ENCODE assay signal across 17 cellular contexts in the genomic region with DNA sequence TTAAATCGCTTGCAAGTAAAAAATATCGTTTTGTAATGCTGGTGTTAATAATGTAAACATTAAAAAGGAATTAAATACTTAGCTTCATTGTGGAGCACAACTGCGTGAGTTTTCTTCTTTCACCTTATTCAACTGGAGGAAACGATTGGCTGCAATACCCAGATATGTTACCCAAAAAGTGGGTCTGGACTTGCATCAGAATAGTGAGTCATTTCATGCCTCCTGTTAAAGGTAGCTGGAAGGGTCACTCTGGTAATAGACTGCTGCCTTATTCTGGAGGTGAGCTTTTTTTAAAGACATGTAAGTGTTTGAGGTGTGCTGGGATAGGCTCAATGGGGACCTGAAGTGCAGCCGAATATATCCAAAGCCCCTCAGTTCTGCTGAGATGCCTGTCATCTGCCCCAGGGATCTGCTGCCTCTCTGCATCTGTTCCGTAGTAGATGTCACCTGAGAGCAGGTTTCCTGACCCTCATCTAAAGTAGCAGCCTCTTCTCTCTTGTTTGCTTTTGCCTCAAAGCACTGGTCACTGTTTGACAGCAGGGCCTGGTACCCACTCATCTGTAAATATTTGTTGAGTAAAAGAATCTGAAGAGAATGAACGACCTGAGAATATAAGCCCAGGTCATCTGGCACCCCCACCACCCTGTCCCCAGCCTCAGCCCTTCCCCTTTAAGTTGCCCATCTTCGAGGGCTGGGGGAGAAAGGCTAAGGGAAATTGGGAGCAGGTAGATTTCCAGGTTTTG. TPM values are rescaled to one million over a fixed set of nuclear protein-coding genes. Genes with fewer than 3 reads are reported as not detected.
DNase-seq lines count a peak whose midpoint lies in the region; ATAC-seq and TF ChIP-seq lines count a peak whose summit lies in the region.
"Had no signal": no experiment of that assay in that cellular context is flagged by ENCODE, and none has a peak within 500 bp of the region (broad histone marks: within the 10 kb centered on the region; RNA-seq: fewer than 3 reads in every experiment).

No MANE protein-coding gene starts in this region.

- H3K36me3 Mint-ChIP-seq in CD4-positive, alpha-beta memory T cell: no peaks in the 10 kb centered on the region
- H3K36me3 Mint-ChIP-seq: activated naive CD8-positive, alpha-beta T cell; immature natural killer cell had no signal

- BruUV-seq in PC-3 (replicated peaks; lab: Mats Ljungman, UMichigan): no TSS peak

- H3K4me1 Mint-ChIP-seq in CD4-positive, alpha-beta memory T cell: peaks cover under 1 to 1% (median under 1%) of the 10 kb centered on the region in 4 donors

- H3K9me3 Mint-ChIP-seq in CD4-positive, alpha-beta memory T cell: no peaks in the 10 kb centered on the region
- H3K9me3 Mint-ChIP-seq: immature natural killer cell had no signal

- no peaks in the 10 kb centered on the region for H3F3A ChIP-seq in PC-3 (ENCODE audit: low read length, unreplicated experiment)

- H3K4me3 ChIP-seq in PC-3 (ENCODE audit: low read length) (no peak overlapping the region), gastrocnemius medialis (no peak overlapping the region)
- H3K4me3 ChIP-seq in CD4-positive, alpha-beta memory T cell (ENCODE audit: low read length in 2 of 2): no peak overlapping the region

- H3K4me2 ChIP-seq in PC-3 (ENCODE audit: low read length): no peak overlapping the region

- in situ Hi-C loops in gastrocnemius medialis (cut with MboI; ENCODE audit: low sequenced_read_pairs in 4 of 4): loop anchor here in 1 of 4 donors (5.0 kb wide), 1 partner anchor 45 kb away; no protein-coding TSS in a partner anchor

- H3K9me2 ChIP-seq in PC-3 (replicated peaks; ENCODE audit: low read length): no peaks in the 10 kb centered on the region

- no peaks in the 10 kb centered on the region for H3K79me2 ChIP-seq in PC-3 (ENCODE audit: low read length)

- H3K4me3 Mint-ChIP-seq in CD4-positive, alpha-beta memory T cell: no peak overlapping the region
- H3K4me3 Mint-ChIP-seq: activated naive CD8-positive, alpha-beta T cell; IgD-negative memory B cell; immature natural killer cell had no signal

- peak overlapping the region in 1 of 7 donors; percentile 4 for H3K27ac Mint-ChIP-seq in CD4-positive, alpha-beta memory T cell
- H3K27ac Mint-ChIP-seq: activated naive CD8-positive, alpha-beta T cell; IgD-negative memory B cell; immature natural killer cell had no signal

- no peaks in the 10 kb centered on the region for H3K27me3 ChIP-seq in PC-3 (ENCODE audit: low read length)
- no peaks in the 10 kb centered on the region for H3K27me3 ChIP-seq in foreskin keratinocyte
- no peaks in the 10 kb centered on the region for H3K27me3 ChIP-seq in gastrocnemius medialis
- peaks cover 4% of the 10 kb centered on the region for H3K27me3 ChIP-seq in CD4-positive, alpha-beta memory T cell (ENCODE audit: insufficient read depth, low read length)

- TF ChIP-seq POLR2A in gastrocnemius medialis (IDR thresholded peaks at IDR 0.05): no peak

- POLR2A ChIA-PET in PC-3 (lab: Charles Lee; ENCODE audit: unreplicated experiment): interaction anchor here (0.5 to 0.6 kb wide), 2 partner anchors 43 to 151 kb away, joined by 3 to 7 read pairs; no protein-coding TSS in a partner anchor
- POLR2A ChIA-PET in CD4-positive, alpha-beta memory T cell (lab: Charles Lee; ENCODE audit: partially characterized antibody): no interaction called here

- H3K4me1 ChIP-seq in PC-3 (ENCODE audit: insufficient read depth, low read length): peaks cover 27% of the 10 kb centered on the region
- peaks cover 19% of the 10 kb centered on the region for H3K4me1 ChIP-seq in foreskin keratinocyte
- H3K4me1 ChIP-seq in gastrocnemius medialis: peaks cover 8 to 9% of the 10 kb centered on the region in 2 donors
- peaks cover under 1% of the 10 kb centered on the region for H3K4me1 ChIP-seq in CD4-positive, alpha-beta memory T cell (ENCODE audit: insufficient read depth, low read length)

- TF ChIP-seq CTCF in PC-3 (conservative IDR thresholded peaks at IDR 0.05; ENCODE audit: low read depth, low read length) (no peak), foreskin keratinocyte (conservative IDR thresholded peaks at IDR 0.05) (no peak), gastrocnemius medialis (IDR thresholded peaks at IDR 0.05 in 4 of 5, conservative IDR thresholded peaks at IDR 0.05 in 1 of 5) (no peak)

- H2AFZ ChIP-seq in PC-3 (ENCODE audit: low read length): no peak overlapping the region

- CTCF ChIA-PET in PC-3 (lab: Charles Lee): interaction anchor here (0.5 to 1.0 kb wide), 2 partner anchors 26 to 275 kb away, joined by 3 read pairs; no protein-coding TSS in a partner anchor
- CTCF ChIA-PET in CD4-positive, alpha-beta memory T cell (lab: Charles Lee; ENCODE audit: partially characterized antibody): interaction anchor here (1.2 kb wide), 1 partner anchor 27 kb away, joined by 3 read pairs; no protein-coding TSS in a partner anchor

- H3K9ac ChIP-seq in PC-3 (ENCODE audit: low read length): no peak overlapping the region

- intact Hi-C loops in PC-3 (cut with micrococcal nuclease): no loop called here
- intact Hi-C loops in gastrocnemius medialis (cut with DNase I; ENCODE audit: low total_unique reads): no loop called here
- intact Hi-C loops in CD4-positive, alpha-beta memory T cell (cut with micrococcal nuclease): loop anchor here (10.0 kb wide), 2 partner anchors 262 to 302 kb away; a partner anchor contains a TSS

- H3K36me3 ChIP-seq in PC-3 (ENCODE audit: low read depth, low read length): no peaks in the 10 kb centered on the region
- peaks cover 0 to 5% of the 10 kb centered on the region in 2 donors for H3K36me3 ChIP-seq in gastrocnemius medialis
- H3K36me3 ChIP-seq in CD4-positive, alpha-beta memory T cell (ENCODE audit: insufficient read depth, low read length): no peaks in the 10 kb centered on the region

- no peaks in the 10 kb centered on the region for H4K20me1 ChIP-seq in PC-3 (ENCODE audit: low read length)

- peaks cover 0 to 2% of the 10 kb centered on the region in 2 donors for H3K27me3 Mint-ChIP-seq in CD4-positive, alpha-beta memory T cell
- H3K27me3 Mint-ChIP-seq: activated naive CD8-positive, alpha-beta T cell had no signal

- DNase-seq in NCI-H146 treated with DMSO at 0.1 percent for 48 hours (lab: John Stamatoyannopoulos, UW; ENCODE audit: unreplicated experiment) (peak; percentile 59), PC-3 (peak; percentile 19), foreskin keratinocyte (peak in 1 of 2 donors; percentile 55), gastrocnemius medialis (no peak), NCI-H2227 (lab: John Stamatoyannopoulos, UW; ENCODE audit: unreplicated experiment) (no peak)
- DNase-seq in CD4-positive, alpha-beta memory T cell: no peak
- DNase-seq: activated CD4-positive, alpha-beta T cell treated with anti-CD3 and anti-CD28 coated beads for 4 hours; DND-41; effector memory CD4-positive, alpha-beta T cell; immature natural killer cell; occipital lobe; RPMI8226 had no signal

- H3K9me3 ChIP-seq in PC-3 (ENCODE audit: low read length) (no peaks in the 10 kb centered on the region), gastrocnemius medialis (no peaks in the 10 kb centered on the region)
- H3K9me3 ChIP-seq in CD4-positive, alpha-beta memory T cell (ENCODE audit: control insufficient read depth in 1 of 2, low read length in 2 of 2): no peaks in the 10 kb centered on the region

- ATAC-seq in PC-3 (peak; percentile 10; the same call in 1 of the 2 replicates), foreskin keratinocyte (peak; percentile 23), gastrocnemius medialis (no peak), HG03025 (IDR thresholded peaks at IDR 0.05; ENCODE audit: low FRiP score, unreplicated experiment) (no peak)
- ATAC-seq in activated CD4-positive, CD25-positive, alpha-beta regulatory T cell treated with anti-CD3 and anti-CD28 coated beads, Interleukin-2, amount 50 U/mL, for 24 hours: no peak

- H3K27ac ChIP-seq in PC-3 (ENCODE audit: low read length) (no peak overlapping the region), foreskin keratinocyte (no peak overlapping the region), gastrocnemius medialis (peak overlapping the region; percentile 49 to 100 (median 87))
- H3K27ac ChIP-seq in CD4-positive, alpha-beta memory T cell (ENCODE audit: low read depth, low read length): no peak overlapping the region

RNA-seq across cellular contexts. Expression of a gene that starts 5.6 kb away (rescaled TPM):
- total RNA-seq in PC-3 (2014; rRNA removed) (70.0 and 107 TPM in 2 replicates), foreskin keratinocyte (137 and 154 TPM in 2 replicates), gastrocnemius medialis (100 to 1,000 TPM in 1 of 4 donors, 10 to 100 TPM in 3; 50.7 to 101 (median 63.5) TPM)
- 226 and 259 TPM in 2 replicates for polyA plus RNA-seq in foreskin keratinocyte
- total RNA-seq in CD4-positive, alpha-beta memory T cell: 10 to 100 TPM; 22.8 to 24.8 TPM
- polyA plus RNA-seq in CD4-positive, alpha-beta memory T cell: 10 to 100 TPM; 44.4 to 57.9 TPM

RNA-seq across cellular contexts. Expression of a gene that starts 29.6 kb away (rescaled TPM):
- not detected in 2 replicates for total RNA-seq in PC-3 (2014; rRNA removed)
- not detected in 2 replicates for total RNA-seq in foreskin keratinocyte
- polyA plus RNA-seq in foreskin keratinocyte: not detected in 2 replicates
- total RNA-seq in gastrocnemius medialis: 100 to 1,000 TPM; 287 to 570 (median 348) TPM
- total RNA-seq in CD4-positive, alpha-beta memory T cell: not detected
- polyA plus RNA-seq in CD4-positive, alpha-beta memory T cell: not detected
- total RNA-seq: occipital lobe; T-helper 2 cell treated with Interferon-gamma antibody and Interleukin-4, amounts not matched to agents 100 ng/mL and 5 ng/mL, for 36 hours had no signal
- polyA plus RNA-seq: IgD-negative memory B cell, immature natural killer cell had no signal

Comparison
In these comparisons a context has a peak if more than half of its experiments do, and no peak if none do; other contexts are left out.
1. DNase-seq: peak in NCI-H146 treated with DMSO at 0.1 percent for 48 hours (single experiment) and PC-3 (single experiment); none in gastrocnemius medialis (0 of 2), NCI-H2227 (single experiment) and CD4-positive, alpha-beta memory T cell (0 of 5).
2. ATAC-seq: peak in PC-3 (single experiment) and foreskin keratinocyte (single experiment); none in gastrocnemius medialis (0 of 2), activated CD4-positive, CD25-positive, alpha-beta regulatory T cell treated with anti-CD3 and anti-CD28 coated beads, Interleukin-2, amount 50 U/mL, for 24 hours (0 of 2) and HG03025 (single experiment).
3. H3K27ac ChIP-seq: peak in gastrocnemius medialis (4 of 4); none in PC-3 (single experiment), foreskin keratinocyte (single experiment) and CD4-positive, alpha-beta memory T cell (single experiment).
4. RNA of a gene that starts 29.6 kb away (total RNA-seq): 287 to 570 TPM in gastrocnemius medialis; not detected in PC-3, not detected in foreskin keratinocyte and not detected in CD4-positive, alpha-beta memory T cell; every median in the first group is over 100 times any median in the second.